ENCODE assay signal across 8 cellular contexts in genomic region chr10:28532509-28533314, GRCh38. TPM values are rescaled to one million over a fixed set of nuclear protein-coding genes. Genes with fewer than 3 reads are reported as not detected.
A peak's percentile ranks its signal among the peaks of the same experiment; 100 is the strongest.
DNase-seq lines count a peak whose midpoint lies in the region; ATAC-seq and TF ChIP-seq lines count a peak whose summit lies in the region.

TSS of gene WAC (plus strand) at chr10:28533118. CDS start at chr10:28533580, 462 bp downstream.

- TF ChIP-seq CTCF in SU-DHL-6 (IDR thresholded peaks at IDR 0.05; ENCODE audit: insufficient read depth, low read length, poor library complexity, severe bottlenecking) (no peak), parathyroid adenoma (IDR thresholded peaks at IDR 0.05) (peak; percentile 37), tibial nerve (IDR thresholded peaks at IDR 0.05) (peak in 2 of 5 experiments; percentile 54 to 73)

- peaks cover 30% of the 10 kb centered on the region for H4K20me1 ChIP-seq in SU-DHL-6 (ENCODE audit: low read depth, low read length)

- intact Hi-C loops in Right ventricle myocardium superior (cut with DNase I): loop anchor here (10.0 kb wide), 2 partner anchors 62 to 98 kb away; no protein-coding TSS in a partner anchor

- peaks cover 12% of the 10 kb centered on the region; the same call in 1 of the 2 replicates for H3F3A ChIP-seq in SU-DHL-6 (ENCODE audit: insufficient read depth)

- TF ChIP-seq EP300 in tibial nerve (IDR thresholded peaks at IDR 0.05): peak; percentile 63 to 98

- ATAC-seq in HG02678 (IDR thresholded peaks at IDR 0.05; ENCODE audit: unreplicated experiment) (peak; percentile 78), Right ventricle myocardium superior (ENCODE audit: poor library complexity) (peak; percentile 97)

- H3K9ac ChIP-seq in SU-DHL-6 (ENCODE audit: low read length): peak within 1 kb of the TSS; percentile 83
- peak within 1 kb of the TSS; percentile 93 for H3K9ac ChIP-seq in parathyroid adenoma

- H3K36me3 ChIP-seq in SU-DHL-6 (ENCODE audit: low read length) (peaks cover 38% of the 10 kb centered on the region), parathyroid adenoma (ENCODE audit: control insufficient read depth, insufficient read depth, low read length) (no peaks in the 10 kb centered on the region), tibial nerve (peaks cover 0 to 44% (median 5%) of the 10 kb centered on the region in 3 donors)

- H3K9me3 ChIP-seq in SU-DHL-6 (ENCODE audit: insufficient read depth, low read length): no peaks in the 10 kb centered on the region
- no peaks in the 10 kb centered on the region for H3K9me3 ChIP-seq in parathyroid adenoma (ENCODE audit: control insufficient read depth, low read length)
- H3K9me3 ChIP-seq in tibial nerve: no peaks in the 10 kb centered on the region

- H3K4me1 ChIP-seq in parathyroid adenoma (peaks cover 10% of the 10 kb centered on the region), tibial nerve (peaks cover 0 to 55% (median 16%) of the 10 kb centered on the region in 4 donors)

- H3K4me3 ChIP-seq in SU-DHL-6 (ENCODE audit: insufficient read depth, low read length, poor library complexity, severe bottlenecking): peak within 1 kb of the TSS; percentile 94
- H3K4me3 ChIP-seq in parathyroid adenoma (ENCODE audit: low read depth, low read length): peak within 1 kb of the TSS; percentile 95
- peak within 1 kb of the TSS; percentile 70 to 98 (median 90) for H3K4me3 ChIP-seq in tibial nerve

- peak within 1 kb of the TSS; percentile 92 for H3K27ac ChIP-seq in SU-DHL-6 (ENCODE audit: low read depth, low read length)
- H3K27ac ChIP-seq in parathyroid adenoma: peak within 1 kb of the TSS; percentile 99
- peak within 1 kb of the TSS; percentile 93 to 98 (median 97) for H3K27ac ChIP-seq in tibial nerve

- no peaks in the 10 kb centered on the region for H3K9me2 ChIP-seq in SU-DHL-6 (replicated peaks; ENCODE audit: insufficient read depth, low read length)

- peak within 1 kb of the TSS; percentile 84 for H2AFZ ChIP-seq in SU-DHL-6 (ENCODE audit: low read depth, low read length, severe bottlenecking)
- H2AFZ ChIP-seq in parathyroid adenoma: peak within 1 kb of the TSS; percentile 90

- H3K79me2 ChIP-seq in SU-DHL-6 (ENCODE audit: insufficient read depth, low read length): peaks cover 52% of the 10 kb centered on the region
- H3K79me2 ChIP-seq in parathyroid adenoma: peaks cover 18% of the 10 kb centered on the region

- TF ChIP-seq POLR2A in GM10847 (IDR thresholded peaks at IDR 0.05; ENCODE audit: extremely low read depth, insufficient read length) (peak; percentile 77), tibial nerve (IDR thresholded peaks at IDR 0.05) (peak; percentile 75 to 88)

- DNase-seq in NCI-H128 (lab: John Stamatoyannopoulos, UW; ENCODE audit: unreplicated experiment) (peak; percentile 68), Right ventricle myocardium superior (peak; percentile 97), tibial nerve (ENCODE audit: low spot score in 2 of 2) (peak; percentile 89)
- peak; percentile 92 for DNase-seq in activated naive CD8-positive, alpha-beta T cell treated with anti-CD3 and anti-CD28 coated beads, Interleukin-2, amount 50 U/mL, for 16 hours (ENCODE audit: low read depth, low spot score)

- no peaks in the 10 kb centered on the region for H3K27me3 ChIP-seq in SU-DHL-6 (ENCODE audit: low read length)
- no peaks in the 10 kb centered on the region for H3K27me3 ChIP-seq in parathyroid adenoma (ENCODE audit: control insufficient read depth, insufficient read depth, low read length)
- H3K27me3 ChIP-seq in tibial nerve: no peaks in the 10 kb centered on the region

- H3K4me2 ChIP-seq in SU-DHL-6 (ENCODE audit: low read depth, low read length, poor library complexity, severe bottlenecking) (peak within 1 kb of the TSS; percentile 84), parathyroid adenoma (ENCODE audit: low read length) (peak within 1 kb of the TSS; percentile 84)

- WGBS in tibial nerve, 2 donors: 0% methylated on average over 67 to 73 of the region's 98 CpGs

RNA-seq across cellular contexts. Expression of gene WAC, which starts in this region (rescaled TPM):
- total RNA-seq in Right ventricle myocardium superior (92.9 TPM), tibial nerve (100 to 1,000 TPM; 101 to 131 (median 118) TPM)

Comparison
In these comparisons a context has a peak if more than half of its experiments do, and no peak if none do; other contexts are left out.
1. Peak in every context shown above with its lines: DNase-seq, ATAC-seq, H3K4me3 ChIP-seq and H3K27ac ChIP-seq.